In genomic region chr15:46275701-46276100, GRCh38 we compare ENCODE assay signal across 5 cellular contexts.
"Had no signal": no experiment of that assay in that cellular context is flagged by ENCODE, and none has a peak within 500 bp of the region (broad histone marks: within the 10 kb centered on the region; RNA-seq: fewer than 3 reads in every experiment).

No MANE protein-coding gene starts in this region.

- ATAC-seq: GM23338, K562 had no signal

- H3K27ac Mint-ChIP-seq: GM23338, H9 had no signal

- H3K9me3 Mint-ChIP-seq: H9 had no signal

- H3K4me1 Mint-ChIP-seq: GM23338, H9 had no signal

- DNase-seq: H9, HCEC 1CT, IMR-90 had no signal

- H3K4me3 Mint-ChIP-seq: GM23338, H9 had no signal
